ENCODE assay signal across 21 cellular contexts in the genomic region with DNA sequence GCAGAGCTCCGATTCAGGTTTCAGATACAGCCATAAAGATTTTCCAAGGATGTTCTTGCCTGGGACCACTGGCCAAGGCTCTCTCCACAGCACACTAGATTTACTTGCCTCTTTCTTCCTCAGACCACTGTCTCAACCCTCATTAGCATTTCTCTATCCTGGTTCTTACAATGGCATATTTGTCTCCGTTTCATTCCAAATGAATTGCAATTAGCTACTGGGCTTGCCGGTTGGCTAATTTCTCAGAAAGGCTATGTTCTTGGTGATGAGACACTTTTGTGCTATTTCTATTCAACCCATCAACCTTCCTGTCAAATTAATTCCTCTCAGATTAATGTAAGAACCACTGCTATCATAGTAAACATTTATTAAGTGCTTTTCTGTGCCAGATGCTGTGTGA.
DNase-seq lines count a peak whose midpoint lies in the region; ATAC-seq and TF ChIP-seq lines count a peak whose summit lies in the region.
"Had no signal": no experiment of that assay in that cellular context is flagged by ENCODE, and none has a peak within 500 bp of the region (broad histone marks: within the 10 kb centered on the region; RNA-seq: fewer than 3 reads in every experiment).

No MANE protein-coding gene starts in this region.

- H3K4me1 Mint-ChIP-seq in brain = peaks cover 42% of the 10 kb centered on the region

- H3K36me3 Mint-ChIP-seq in brain = no peaks in the 10 kb centered on the region

- no peak for ATAC-seq in HG02678 (IDR thresholded peaks at IDR 0.05; ENCODE audit: unreplicated experiment)
- ATAC-seq: HCT116, SK-N-SH treated with all-trans-retinoic acid at 6 μM for 48 hours had no signal

- peak overlapping the region in 4 of 5 experiments; percentile 1 to 90 (median 46) for H3K27ac Mint-ChIP-seq in brain
- H3K27ac Mint-ChIP-seq: CD4-positive, alpha-beta T cell had no signal

- TF ChIP-seq CTCF in brain (conservative IDR thresholded peaks at IDR 0.05) = no peak

- DNase-seq in COLO829 (ENCODE audit: low spot score) (peak; percentile 44), kidney tubule cell (ENCODE audit: low spot score) (peak; percentile 49), renal cortical epithelial cell (ENCODE audit: low read depth) (peak; percentile 59), AML-193 (lab: John Stamatoyannopoulos, UW) (no peak)
- DNase-seq in stimulated activated naive CD4-positive, alpha-beta T cell treated with Interleukin-2 at 50 U/mL for 16 hours (lab: John Stamatoyannopoulos, UW) = no peak
- DNase-seq: CD4-positive, alpha-beta T cell; COR-L47; DMS53; GOT3; NCI-H1048; NCI-H1694; NCI-H2081; NCI-H2227 treated with DMSO at 0.1 percent for 48 hours; NCI-H69; OCI-M1; Peyer's patch; SJCRH30 had no signal

- H3K4me3 Mint-ChIP-seq in brain = peak overlapping the region in 1 of 5 experiments; percentile 40
- H3K4me3 Mint-ChIP-seq: CD4-positive, alpha-beta T cell had no signal

- H3K27me3 Mint-ChIP-seq in brain = peaks cover 3% of the 10 kb centered on the region

- H3K9me3 Mint-ChIP-seq in brain = peaks cover 0 to 14% (median 6%) of the 10 kb centered on the region in 5 experiments
- H3K9me3 Mint-ChIP-seq: CD4-positive, alpha-beta T cell had no signal

Comparison
In these comparisons a context has a peak if more than half of its experiments do, and no peak if none do; other contexts are left out.
1. DNase-seq: peak in COLO829 (single experiment), kidney tubule cell (single experiment) and renal cortical epithelial cell (single experiment); none in AML-193 (0 of 2) and stimulated activated naive CD4-positive, alpha-beta T cell treated with Interleukin-2 at 50 U/mL for 16 hours (single experiment).